14 cellular contexts compared by ENCODE assay signal in the genomic region with DNA sequence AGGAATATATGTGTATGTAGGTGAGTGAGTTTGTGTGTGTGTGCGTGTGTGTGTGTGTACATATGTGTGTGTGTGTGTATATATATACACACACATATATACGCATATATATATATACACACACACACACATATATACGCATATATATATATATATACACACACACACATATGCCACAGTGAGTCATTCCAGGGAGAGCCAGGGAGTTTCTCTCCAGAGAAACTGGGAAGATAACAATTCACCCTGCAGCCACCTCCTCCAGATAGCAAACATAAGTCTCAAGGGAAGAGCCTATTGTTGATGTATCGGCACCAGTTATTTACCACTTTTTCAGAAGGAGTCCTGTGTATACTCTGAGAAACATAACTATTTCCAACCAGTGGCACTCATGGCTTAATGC.
"Had no signal": no experiment of that assay in that cellular context is flagged by ENCODE, and none has a peak within 500 bp of the region (broad histone marks: within the 10 kb centered on the region; RNA-seq: fewer than 3 reads in every experiment).

No MANE protein-coding gene starts in this region.

- H3K27me3 ChIP-seq: hepatocyte, ovary, right atrium auricular region, stomach had no signal

- H2AFZ ChIP-seq: hepatocyte had no signal

- H3K4me3 ChIP-seq: hepatocyte, ovary, right atrium auricular region, stomach had no signal

- H3K4me1 ChIP-seq: right atrium auricular region, stomach had no signal

- H3K4me2 ChIP-seq: hepatocyte had no signal

- DNase-seq: cerebellar nuclear complex; dermis blood vessel endothelial cell; endodermal cell; head of caudate nucleus; natural killer cell; ovary; small intestine; stimulated activated CD4-positive, alpha-beta T cell treated with anti-CD3 and anti-CD28 coated beads, Interleukin-12 subunit alpha, Interleukin-12 subunit beta, amount 100 ng/mL, for 4 hours; stimulated activated naive CD4-positive, alpha-beta T cell; stomach; substantia nigra; trophoblast cell had no signal

- H3K27ac ChIP-seq: hepatocyte, ovary, right atrium auricular region, stomach had no signal

- H3K36me3 ChIP-seq: ovary, right atrium auricular region, stomach had no signal

- H3K9me3 ChIP-seq: ovary, right atrium auricular region, stomach had no signal
